18 cellular contexts compared by ENCODE assay signal in the genomic region with DNA sequence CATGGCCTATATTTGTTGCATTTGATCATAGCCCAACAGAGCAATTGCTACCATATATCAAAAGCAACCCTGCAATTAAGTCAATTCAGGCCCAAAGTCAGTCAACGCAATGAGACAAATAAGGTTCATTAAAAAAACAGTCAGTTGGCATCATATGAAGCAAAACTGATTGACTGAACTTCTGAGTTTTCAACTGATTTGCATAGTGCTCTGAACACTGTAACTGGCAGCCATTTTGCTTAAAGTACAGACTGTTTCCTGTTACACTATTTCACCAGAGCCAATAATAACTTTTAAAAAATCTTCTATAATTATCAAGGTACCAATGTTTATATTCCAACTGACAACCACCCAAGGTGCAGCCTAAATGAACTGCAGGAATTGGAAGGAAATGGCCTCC.
DNase-seq lines count a peak whose midpoint lies in the region; ATAC-seq and TF ChIP-seq lines count a peak whose summit lies in the region.
"Had no signal": no experiment of that assay in that cellular context is flagged by ENCODE, and none has a peak within 500 bp of the region (broad histone marks: within the 10 kb centered on the region; RNA-seq: fewer than 3 reads in every experiment).

No MANE protein-coding gene starts in this region.

- H3F3A ChIP-seq in PC-9 (ENCODE audit: insufficient read depth, low read depth): no peaks in the 10 kb centered on the region; the same call in 1 of the 2 replicates

- H4K20me1 ChIP-seq in BLaER1 (no peaks in the 10 kb centered on the region), PC-9 (ENCODE audit: insufficient read depth) (no peaks in the 10 kb centered on the region)

- H3K56ac ChIP-seq in mesendoderm (ENCODE audit: low read length): no peak overlapping the region

- peak overlapping the region; percentile 6; the same call in 1 of the 2 replicates for H2AFZ ChIP-seq in PC-9

- no peaks in the 10 kb centered on the region for H3K9me3 ChIP-seq in BLaER1
- no peaks in the 10 kb centered on the region for H3K9me3 ChIP-seq in PC-9 (ENCODE audit: insufficient read depth, low read depth)
- no peaks in the 10 kb centered on the region for H3K9me3 ChIP-seq in Peyer's patch

- H4K5ac ChIP-seq in mesendoderm (ENCODE audit: low read length): no peak overlapping the region

- WGBS in mesendoderm (ENCODE audit: extremely low coverage, insufficient coverage, low lambda C conversion rate): no CpG with 5 or more reads among the region's 1 CpG

- TF ChIP-seq CTCF in PC-9 (conservative IDR thresholded peaks at IDR 0.05) (no peak), Peyer's patch (IDR thresholded peaks at IDR 0.05) (no peak)

- H2BK15ac ChIP-seq in mesendoderm (replicated peaks; ENCODE audit: low read depth): no peak overlapping the region

- no peak for TF ChIP-seq POLR2A in Peyer's patch (IDR thresholded peaks at IDR 0.05)

- H3K79me2 ChIP-seq in PC-9 (ENCODE audit: low read depth): no peaks in the 10 kb centered on the region
- no peaks in the 10 kb centered on the region for H3K79me2 ChIP-seq in mesendoderm (ENCODE audit: control insufficient read depth, insufficient read depth, low read length)

- no peak overlapping the region for H2BK120ac ChIP-seq in mesendoderm (ENCODE audit: low read depth, low read length)

- H3K9ac ChIP-seq in BLaER1 (no peak overlapping the region), mesendoderm (ENCODE audit: low read length) (no peak overlapping the region)

- 0 out of 2 replicates have a peak, but pooled peaks cover 5% of the 10 kb centered on the region for H3K9me2 ChIP-seq in PC-9 (ENCODE audit: insufficient read depth)

- no peak overlapping the region for H3K18ac ChIP-seq in mesendoderm (ENCODE audit: low read length)

- H3K4ac ChIP-seq in mesendoderm (ENCODE audit: low read depth, low read length): no peak overlapping the region

- CTCF ChIA-PET in PC-9 (lab: Charles Lee): no interaction called here

- no peak overlapping the region for H2BK5ac ChIP-seq in mesendoderm (ENCODE audit: low read length)

- H2AK5ac ChIP-seq in mesendoderm (ENCODE audit: low read length): no peak overlapping the region

- intact Hi-C loops in PC-9 (cut with micrococcal nuclease; ENCODE audit: unreplicated experiment): no loop called here

- H3K23ac ChIP-seq in mesendoderm (ENCODE audit: low read length): no peak overlapping the region

- POLR2A ChIA-PET in PC-9 (lab: Charles Lee; ENCODE audit: unreplicated experiment): no interaction called here

- H3K27ac ChIP-seq in BLaER1 (no peak overlapping the region), PC-9 (no peak overlapping the region), mesendoderm (ENCODE audit: low read depth, low read length) (no peak overlapping the region), Peyer's patch (no peak overlapping the region)

- H3K36me3 ChIP-seq in BLaER1: no peaks in the 10 kb centered on the region
- H3K36me3 ChIP-seq in PC-9 (ENCODE audit: low read depth): no peaks in the 10 kb centered on the region
- no peaks in the 10 kb centered on the region for H3K36me3 ChIP-seq in mesendoderm (ENCODE audit: control insufficient read depth, insufficient read depth, low read length)
- no peaks in the 10 kb centered on the region for H3K36me3 ChIP-seq in Peyer's patch

- H3K4me1 ChIP-seq in BLaER1 (peaks cover 20% of the 10 kb centered on the region), PC-9 (replicated peaks; ENCODE audit: insufficient read depth) (peaks cover 15% of the 10 kb centered on the region), mesendoderm (ENCODE audit: control insufficient read depth, low read depth, low read length) (no peaks in the 10 kb centered on the region), Peyer's patch (no peaks in the 10 kb centered on the region)

- peak overlapping the region; percentile 17 for H4K8ac ChIP-seq in mesendoderm (ENCODE audit: low read depth, low read length)

- ATAC-seq in HG02610 (IDR thresholded peaks at IDR 0.05; ENCODE audit: unreplicated experiment) (peak; percentile 45), GM21390 (IDR thresholded peaks at IDR 0.05; ENCODE audit: unreplicated experiment) (no peak)
- ATAC-seq: SK-N-SH treated with all-trans-retinoic acid at 6 μM for 48 hours had no signal

- BruUV-seq in PC-9 (replicated peaks; lab: Mats Ljungman, UMichigan): no TSS peak

- H3K27me3 ChIP-seq in BLaER1: no peaks in the 10 kb centered on the region
- H3K27me3 ChIP-seq in PC-9 (ENCODE audit: insufficient read depth, low read depth): no peaks in the 10 kb centered on the region
- H3K27me3 ChIP-seq in mesendoderm (ENCODE audit: insufficient read depth, low read length, poor library complexity): no peaks in the 10 kb centered on the region
- no peaks in the 10 kb centered on the region for H3K27me3 ChIP-seq in Peyer's patch

- H3K79me1 ChIP-seq in mesendoderm (ENCODE audit: low read length): no peaks in the 10 kb centered on the region

- H3K4me3 ChIP-seq in BLaER1 (no peak overlapping the region), PC-9 (no peak overlapping the region), mesendoderm (ENCODE audit: low read length) (no peak overlapping the region), Peyer's patch (no peak overlapping the region)

- H3K4me2 ChIP-seq in BLaER1: peak overlapping the region; percentile 13
- no peak overlapping the region for H3K4me2 ChIP-seq in PC-9
- no peak overlapping the region for H3K4me2 ChIP-seq in mesendoderm (ENCODE audit: low read length)

- DNase-seq in PC-9: no peak
- no peak for DNase-seq in mesendoderm
- no peak for DNase-seq in Peyer's patch
- no peak for DNase-seq in NCI-H748 (lab: John Stamatoyannopoulos, UW; ENCODE audit: unreplicated experiment)
- no peak for DNase-seq in 8988T
- DNase-seq: COR-L47, DMS153, HCEC 1CT, KBM-7, NCI-H1092, NCI-H146, NCI-H2081 treated with DMSO at 0.1 percent for 48 hours, NCI-H748 treated with DMSO at 0.1 percent for 48 hours, SHP77 treated with DMSO at 0.1 percent for 48 hours had no signal
